Comparison of ENCODE assay signal across 30 cellular contexts in the genomic region with DNA sequence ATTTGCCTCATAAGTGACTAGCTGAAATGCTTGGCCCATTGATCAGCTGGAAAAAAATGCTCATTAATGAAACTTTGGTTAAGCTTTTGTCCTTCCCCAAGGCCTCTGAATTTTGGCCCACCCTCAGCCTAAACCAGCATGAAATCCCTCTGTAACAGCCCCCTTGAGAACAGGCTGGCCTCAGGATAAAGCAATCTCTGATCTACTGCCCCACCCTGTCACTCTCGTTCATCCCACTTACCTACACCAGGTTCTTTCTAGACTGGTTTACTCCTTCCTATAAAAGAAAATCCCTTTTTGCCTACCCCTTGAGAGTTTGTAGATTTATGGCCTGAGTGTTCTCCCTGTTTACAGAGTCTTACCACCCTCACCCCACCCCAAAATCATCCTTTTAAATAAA.
"Had no signal": no experiment of that assay in that cellular context is flagged by ENCODE, and none has a peak within 500 bp of the region (broad histone marks: within the 10 kb centered on the region; RNA-seq: fewer than 3 reads in every experiment).

No MANE protein-coding gene starts in this region.

- H3K4me3 Mint-ChIP-seq: activated B cell treated with CpG ODN at 0.5 μM for 24 hours; stimulated activated effector memory CD8-positive, alpha-beta T cell treated with anti-CD3 and anti-CD28 coated beads, Interleukin-12 subunit alpha, Interleukin-12 subunit beta, amount 100 ng/mL, for 72 hours; stimulated activated naive CD8-positive, alpha-beta T cell treated with anti-CD3 and anti-CD28 coated beads, Interleukin-15, Interleukin-2, amounts not matched to agents 100 ng/mL and 50 ng/mL, for 24 hours; T-helper 17 cell; type B pancreatic cell had no signal

- H3K4me3 ChIP-seq: colonic mucosa, pancreas, prostate gland, skin epidermis, thoracic aorta, uterus had no signal

- ATAC-seq: activated naive CD4-positive, alpha-beta T cell treated with anti-CD3 and anti-CD28 coated beads, Interleukin-2, amount 50 U/mL, for 72 hours; left colon; naive thymus-derived CD4-positive, alpha-beta T cell; pancreas; sciatic nerve; stimulated activated effector memory CD8-positive, alpha-beta T cell treated with anti-CD3 and anti-CD28 coated beads, Interleukin-12 subunit alpha, Interleukin-12 subunit beta, amount 100 ng/mL, for 72 hours; T-helper 17 cell had no signal

- H3K9me3 ChIP-seq: colonic mucosa, pancreas, prostate gland, thoracic aorta, uterus had no signal

- H3K27ac Mint-ChIP-seq: activated B cell treated with CpG ODN at 0.5 μM for 24 hours; activated naive CD4-positive, alpha-beta T cell treated with anti-CD3 and anti-CD28 coated beads, Interleukin-2, amount 50 U/mL, for 72 hours; naive thymus-derived CD4-positive, alpha-beta T cell; stimulated activated effector memory CD8-positive, alpha-beta T cell treated with anti-CD3 and anti-CD28 coated beads, Interleukin-12 subunit alpha, Interleukin-12 subunit beta, amount 100 ng/mL, for 72 hours; stimulated activated naive CD8-positive, alpha-beta T cell treated with anti-CD3 and anti-CD28 coated beads, Interleukin-15, Interleukin-2, amounts not matched to agents 100 ng/mL and 50 ng/mL, for 24 hours; T-helper 17 cell; type B pancreatic cell had no signal

- DNase-seq: activated B cell treated with CpG ODN at 0.5 μM for 24 hours; activated CD4-positive, alpha-beta T cell treated with anti-CD3 and anti-CD28 coated beads, Interleukin-2, amount 50 U/mL, for 4 hours; activated naive CD4-positive, alpha-beta T cell; activated T-cell treated with anti-CD3 and anti-CD28 coated beads, Interleukin-2, amount 50 U/mL, for 48 hours; anterior cingulate cortex; cerebellar nuclear complex; colonic mucosa; effector CD8-positive, alpha-beta T cell; foreskin fibroblast; head of caudate nucleus; hippocampal formation; kidney; left colon; midbrain; naive thymus-derived CD4-positive, alpha-beta T cell; nucleus accumbens; pancreas; retina; stimulated activated CD4-positive, alpha-beta T cell treated with anti-CD3 and anti-CD28 coated beads, Interleukin-12 subunit alpha, Interleukin-12 subunit beta, amount 100 ng/mL, for 4 hours; stimulated activated CD4-positive, alpha-beta T cell treated with anti-CD3 and anti-CD28 coated beads, Interleukin-4, amount 100 ng/mL, for 24 hours; T-helper 17 cell; uterus had no signal

- H3K9me3 Mint-ChIP-seq: activated B cell treated with CpG ODN at 0.5 μM for 24 hours; activated naive CD4-positive, alpha-beta T cell treated with anti-CD3 and anti-CD28 coated beads, Interleukin-2, amount 50 U/mL, for 72 hours; naive thymus-derived CD4-positive, alpha-beta T cell; stimulated activated effector memory CD8-positive, alpha-beta T cell treated with anti-CD3 and anti-CD28 coated beads, Interleukin-12 subunit alpha, Interleukin-12 subunit beta, amount 100 ng/mL, for 72 hours; stimulated activated naive CD8-positive, alpha-beta T cell treated with anti-CD3 and anti-CD28 coated beads, Interleukin-15, Interleukin-2, amounts not matched to agents 100 ng/mL and 50 ng/mL, for 24 hours; type B pancreatic cell had no signal

- H3K36me3 ChIP-seq: colonic mucosa, pancreas, prostate gland, thoracic aorta, uterus had no signal

- H3K27ac ChIP-seq: colonic mucosa, pancreas, prostate gland, skin epidermis, thoracic aorta, uterus had no signal

- H3K36me3 Mint-ChIP-seq: type B pancreatic cell had no signal

- H3K27me3 ChIP-seq: colonic mucosa, pancreas, uterus had no signal
